In genomic region chr11:134615041-134615615, GRCh38 we compare ENCODE assay signal across 13 cellular contexts.
A peak's percentile ranks its signal among the peaks of the same experiment; 100 is the strongest.
DNase-seq lines count a peak whose midpoint lies in the region; ATAC-seq and TF ChIP-seq lines count a peak whose summit lies in the region.
"Had no signal": no experiment of that assay in that cellular context is flagged by ENCODE, and none has a peak within 500 bp of the region (broad histone marks: within the 10 kb centered on the region; RNA-seq: fewer than 3 reads in every experiment).

No MANE protein-coding gene starts in this region.

- H3K27me3 Mint-ChIP-seq in activated naive CD4-positive, alpha-beta T cell treated with anti-CD3 and anti-CD28 coated beads, Interleukin-2, amount 10 ng/mL, durations not matched to agents 7 days and 5 days: no peaks in the 10 kb centered on the region
- H3K27me3 Mint-ChIP-seq in osteocyte (ENCODE audit: unreplicated experiment): no peaks in the 10 kb centered on the region

- ATAC-seq in DND-41 (ENCODE audit: insufficient read depth, low read depth): peak; percentile 82

- H3K79me2 ChIP-seq in DND-41 (ENCODE audit: insufficient read depth, low read length): no peaks in the 10 kb centered on the region

- no peak overlapping the region for H3K4me3 Mint-ChIP-seq in activated naive CD4-positive, alpha-beta T cell treated with anti-CD3 and anti-CD28 coated beads, Interleukin-2, amount 10 ng/mL, durations not matched to agents 7 days and 5 days
- no peak overlapping the region for H3K4me3 Mint-ChIP-seq in osteocyte (ENCODE audit: unreplicated experiment)
- H3K4me3 Mint-ChIP-seq: CD8-positive, alpha-beta memory T cell had no signal

- no peak overlapping the region for H3K4me2 ChIP-seq in DND-41 (ENCODE audit: insufficient read depth, low read length)
- H3K4me2 ChIP-seq: BLaER1 had no signal

- H3K36me3 ChIP-seq in DND-41 (ENCODE audit: insufficient read depth, low read length): no peaks in the 10 kb centered on the region
- H3K36me3 ChIP-seq: BLaER1, HAP-1 had no signal

- H3K36me3 Mint-ChIP-seq in activated naive CD4-positive, alpha-beta T cell treated with anti-CD3 and anti-CD28 coated beads, Interleukin-2, amount 10 ng/mL, durations not matched to agents 7 days and 5 days: no peaks in the 10 kb centered on the region
- no peaks in the 10 kb centered on the region for H3K36me3 Mint-ChIP-seq in osteocyte (ENCODE audit: unreplicated experiment)
- H3K36me3 Mint-ChIP-seq: CD8-positive, alpha-beta memory T cell had no signal

- H3K9me3 Mint-ChIP-seq in activated naive CD4-positive, alpha-beta T cell treated with anti-CD3 and anti-CD28 coated beads, Interleukin-2, amount 10 ng/mL, durations not matched to agents 7 days and 5 days: no peaks in the 10 kb centered on the region
- H3K9me3 Mint-ChIP-seq in osteocyte (ENCODE audit: unreplicated experiment): peaks cover 4% of the 10 kb centered on the region

- no peaks in the 10 kb centered on the region for H3K9me3 ChIP-seq in DND-41 (ENCODE audit: insufficient read depth, low read length, severe bottlenecking)
- H3K9me3 ChIP-seq: BLaER1, HAP-1 had no signal

- H3K27ac Mint-ChIP-seq in activated naive CD4-positive, alpha-beta T cell treated with anti-CD3 and anti-CD28 coated beads, Interleukin-2, amount 10 ng/mL, durations not matched to agents 7 days and 5 days: peak overlapping the region; percentile 52
- H3K27ac Mint-ChIP-seq in osteocyte (ENCODE audit: unreplicated experiment): no peak overlapping the region
- H3K27ac Mint-ChIP-seq: CD8-positive, alpha-beta memory T cell had no signal

- H4K20me1 ChIP-seq in DND-41 (ENCODE audit: insufficient read depth, low read length): no peaks in the 10 kb centered on the region
- H4K20me1 ChIP-seq: BLaER1 had no signal

- peak overlapping the region; percentile 28; the same call in 1 of the 2 replicates for H3K27ac ChIP-seq in DND-41 (ENCODE audit: low read length)
- H3K27ac ChIP-seq: BLaER1 had no signal

- CTCF ChIA-PET in activated naive CD4-positive, alpha-beta T cell treated with anti-CD3 and anti-CD28 coated beads, Interleukin-2, amount 10 ng/mL, durations not matched to agents 7 days and 5 days (lab: Charles Lee): no interaction called here

- H3K4me1 Mint-ChIP-seq in activated naive CD4-positive, alpha-beta T cell treated with anti-CD3 and anti-CD28 coated beads, Interleukin-2, amount 10 ng/mL, durations not matched to agents 7 days and 5 days: no peaks in the 10 kb centered on the region
- no peaks in the 10 kb centered on the region for H3K4me1 Mint-ChIP-seq in osteocyte (ENCODE audit: unreplicated experiment)
- H3K4me1 Mint-ChIP-seq: CD8-positive, alpha-beta memory T cell had no signal

- H3K27me3 ChIP-seq in DND-41 (ENCODE audit: insufficient read depth, low read length, poor library complexity): no peaks in the 10 kb centered on the region
- H3K27me3 ChIP-seq: BLaER1 had no signal

- H3K4me3 ChIP-seq in DND-41 (ENCODE audit: low read depth in 1 of 2, low read length in 2 of 2) (no peak overlapping the region), foreskin fibroblast (ENCODE audit: low read depth in 1 of 2, low read length in 2 of 2) (no peak overlapping the region)
- H3K4me3 ChIP-seq: BLaER1, HAP-1 had no signal

- peaks cover 37% of the 10 kb centered on the region for H3K4me1 ChIP-seq in DND-41 (ENCODE audit: insufficient read depth, low read length)
- H3K4me1 ChIP-seq: BLaER1, Caco-2, HAP-1 had no signal

- TF ChIP-seq CTCF in DND-41 (IDR thresholded peaks at IDR 0.05; ENCODE audit: borderline replicate concordance, extremely low read depth, low read length, poor library complexity, severe bottlenecking): no peak
- no peak for TF ChIP-seq CTCF in osteocyte (IDR thresholded peaks at IDR 0.05)
- no peak for TF ChIP-seq CTCF in foreskin fibroblast (IDR thresholded peaks at IDR 0.05; ENCODE audit: low read depth, low read length)

- peak overlapping the region; percentile 27; the same call in 1 of the 2 replicates for H2AFZ ChIP-seq in DND-41 (ENCODE audit: low read depth, low read length)

- no peak for DNase-seq in activated naive CD4-positive, alpha-beta T cell treated with anti-CD3 and anti-CD28 coated beads, Interleukin-2, amount 10 ng/mL, durations not matched to agents 7 days and 5 days
- no peak for DNase-seq in activated naive CD4-positive, alpha-beta T cell treated with Interleukin-2 at 50 U/mL for 16 hours
- peak; percentile 54 for DNase-seq in DND-41
- DNase-seq in islet precursor cell: peak; percentile 43
- DNase-seq in osteocyte (ENCODE audit: extremely low spot score, unreplicated experiment): peak; percentile 69
- no peak for DNase-seq in foreskin fibroblast
- DNase-seq in hypothalamus (lab: John Stamatoyannopoulos, UW): no peak
- DNase-seq: 8988T; AML-193; Caco-2; CD8-positive, alpha-beta memory T cell had no signal

- no peak overlapping the region for H3K9ac ChIP-seq in DND-41 (ENCODE audit: low read depth, low read length)
- H3K9ac ChIP-seq: BLaER1 had no signal

Comparison
In these comparisons a context has a peak if more than half of its experiments do, and no peak if none do; other contexts are left out.
1. DNase-seq: peak in DND-41 (single experiment), islet precursor cell (single experiment) and osteocyte (single experiment); none in activated naive CD4-positive, alpha-beta T cell treated with anti-CD3 and anti-CD28 coated beads, Interleukin-2, amount 10 ng/mL, durations not matched to agents 7 days and 5 days (single experiment), activated naive CD4-positive, alpha-beta T cell treated with Interleukin-2 at 50 U/mL for 16 hours (single experiment), foreskin fibroblast (0 of 2) and hypothalamus (0 of 51).